ENCODE assay signal across 8 cellular contexts in genomic region chr18:32730620-32731021, GRCh38. TPM values are rescaled to one million over a fixed set of nuclear protein-coding genes. Genes with fewer than 3 reads are reported as not detected.
DNase-seq lines count a peak whose midpoint lies in the region; ATAC-seq and TF ChIP-seq lines count a peak whose summit lies in the region.

No MANE protein-coding gene starts in this region.

- H3K9me3 Mint-ChIP-seq in type B pancreatic cell, result no peaks in the 10 kb centered on the region

- H3K9me3 ChIP-seq in RWPE2 (ENCODE audit: severe bottlenecking), result no peaks in the 10 kb centered on the region

- no peak for TF ChIP-seq CTCF in RWPE2 (IDR thresholded peaks at IDR 0.05; ENCODE audit: poor library complexity, severe bottlenecking)
- no peak for TF ChIP-seq CTCF in type B pancreatic cell (conservative IDR thresholded peaks at IDR 0.05)

- no peaks in the 10 kb centered on the region for H3K36me3 ChIP-seq in RWPE2 (ENCODE audit: low read depth)

- no peaks in the 10 kb centered on the region for H3K27me3 ChIP-seq in RWPE2 (ENCODE audit: insufficient read depth, poor library complexity, severe bottlenecking)

- peak overlapping the region; percentile 30 for H3K4me3 ChIP-seq in RWPE2 (ENCODE audit: severe bottlenecking)

- peaks cover under 1% of the 10 kb centered on the region for H3K4me1 ChIP-seq in RWPE2 (ENCODE audit: insufficient read depth, poor library complexity, severe bottlenecking)

- DNase-seq in DMS79 (lab: John Stamatoyannopoulos, UW) (peak; percentile 62), RWPE2 (ENCODE audit: low spot score) (no peak), germinal center (ENCODE audit: low spot score) (peak; percentile 27), type B pancreatic cell (ENCODE audit: extremely low spot score, unreplicated experiment) (no peak), GM19238 (ENCODE audit: insufficient read length, low spot score) (no peak), left cardiac atrium (no peak)

- intact Hi-C loops in left cardiac atrium (cut with DNase I), result no loop called here

- H3K4me3 Mint-ChIP-seq in type B pancreatic cell, result no peak overlapping the region

- H3K4me1 Mint-ChIP-seq in type B pancreatic cell (ENCODE audit: unreplicated experiment), result no peaks in the 10 kb centered on the region

- peaks cover 2% of the 10 kb centered on the region for H3K27me3 Mint-ChIP-seq in type B pancreatic cell

- H3K27ac ChIP-seq in RWPE2 (ENCODE audit: poor library complexity, severe bottlenecking), result no peak overlapping the region

- peak; percentile 90 for ATAC-seq in GM19438 (IDR thresholded peaks at IDR 0.05; ENCODE audit: low read depth, unreplicated experiment)
- peak; percentile 96 for ATAC-seq in HG03442 (IDR thresholded peaks at IDR 0.05; ENCODE audit: unreplicated experiment)
- peak; percentile 71 for ATAC-seq in RWPE2 (ENCODE audit: low read depth)
- no peak for ATAC-seq in left cardiac atrium

- peak overlapping the region; percentile 67 for H3K27ac Mint-ChIP-seq in type B pancreatic cell

- peaks cover 3% of the 10 kb centered on the region for H3K36me3 Mint-ChIP-seq in type B pancreatic cell

RNA-seq across cellular contexts. Expression of gene KLHL14, which starts 42.2 kb away (rescaled TPM):
- total RNA-seq in type B pancreatic cell (ENCODE audit: low replicate concordance) (0.81 and 6.1 TPM in 2 replicates), left cardiac atrium (under 1 TPM; 0.08 to 0.24 TPM)

Comparison
In these comparisons a context has a peak if more than half of its experiments do, and no peak if none do; other contexts are left out.
1. DNase-seq: peak in DMS79 (single experiment) and germinal center (single experiment); none in RWPE2 (single experiment), type B pancreatic cell (single experiment), GM19238 (single experiment) and left cardiac atrium (single experiment).
2. ATAC-seq: peak in GM19438 (single experiment), HG03442 (single experiment) and RWPE2 (single experiment); none in left cardiac atrium (0 of 2).